ENCODE assay signal across 20 cellular contexts in the genomic region with DNA sequence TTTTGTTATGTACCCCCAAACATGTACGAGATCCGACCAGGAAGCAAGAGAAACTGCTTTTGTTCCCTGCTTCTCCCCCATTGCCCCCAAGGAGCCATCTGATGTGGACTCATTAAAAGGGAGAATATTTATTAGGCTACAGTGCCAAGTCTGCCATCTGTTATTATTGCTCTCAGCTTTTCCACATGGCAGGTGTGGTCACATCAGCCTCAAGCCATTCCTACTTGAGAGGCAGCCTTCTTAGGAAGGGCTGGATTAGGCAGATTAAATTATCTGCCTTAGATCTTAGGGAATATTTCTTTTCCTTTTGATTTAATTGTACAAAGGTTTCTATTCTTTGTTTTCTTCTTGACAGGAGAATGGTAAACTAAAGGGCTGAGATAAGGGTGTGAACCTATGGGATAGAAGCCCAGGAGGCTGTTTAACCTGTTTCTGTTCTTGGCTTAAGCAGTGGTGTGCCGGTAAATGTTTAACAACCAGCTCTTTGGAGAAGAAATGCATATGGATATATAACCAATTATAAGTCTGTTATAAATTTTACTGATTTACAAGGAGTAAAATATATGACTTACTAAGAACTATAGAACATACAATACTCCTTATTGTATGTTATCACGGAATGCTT.
DNase-seq lines count a peak whose midpoint lies in the region; ATAC-seq, FAIRE-seq and TF ChIP-seq lines count a peak whose summit lies in the region.
"Had no signal": no experiment of that assay in that cellular context is flagged by ENCODE, and none has a peak within 500 bp of the region (broad histone marks: within the 10 kb centered on the region; RNA-seq: fewer than 3 reads in every experiment).

No MANE protein-coding gene starts in this region.

- no peak overlapping the region for H3K4me3 Mint-ChIP-seq in Caco-2 (ENCODE audit: unreplicated experiment)
- no peak overlapping the region for H3K4me3 Mint-ChIP-seq in nephron
- H3K4me3 Mint-ChIP-seq: activated CD4-positive, alpha-beta T cell treated with anti-CD3 and anti-CD28 coated beads, Interleukin-2, amount 10 ng/mL, durations not matched to agents 7 days and 5 days; activated T-cell treated with anti-CD3 and anti-CD28 coated beads, Interleukin-2, amount 50 U/mL, for 24 hours; naive thymus-derived CD4-positive, alpha-beta T cell; stimulated activated memory B cell treated with anti-CD40 and anti-IgM and Interleukin-4, amounts not matched to agents 10 μg/mL and 1 μg/mL and 100 μg/mL, for 72 hours had no signal

- peak; percentile 42 to 64 for DNase-seq in Caco-2
- peak; percentile 60 for DNase-seq in NCI-H1694 (lab: John Stamatoyannopoulos, UW)
- peak; percentile 49 for DNase-seq in bronchial epithelial cell (ENCODE audit: low read depth)
- DNase-seq in SHP77 (lab: John Stamatoyannopoulos, UW): no peak
- no peak for DNase-seq in spleen
- DNase-seq in iPS-NIHi11 (ENCODE audit: low spot score): no peak
- DNase-seq: activated CD4-positive, alpha-beta T cell treated with anti-CD3 and anti-CD28 coated beads, Interleukin-2, amount 10 ng/mL, durations not matched to agents 7 days and 5 days; activated T-cell treated with anti-CD3 and anti-CD28 coated beads, Interleukin-2, amount 50 U/mL, for 24 hours; DMS79; head of caudate nucleus; naive thymus-derived CD4-positive, alpha-beta T cell; NCI-H1436; NCI-H526; right cardiac atrium; SHP77 treated with DMSO at 0.1 percent for 48 hours; T-helper 9 cell had no signal

- H3K4me1 ChIP-seq in Caco-2 (peaks cover 33% of the 10 kb centered on the region), spleen (peaks cover 5 to 17% (median 14%) of the 10 kb centered on the region in 6 donors)

- no peaks in the 10 kb centered on the region for H3K9me3 Mint-ChIP-seq in Caco-2 (ENCODE audit: unreplicated experiment)
- H3K9me3 Mint-ChIP-seq in nephron: no peaks in the 10 kb centered on the region
- H3K9me3 Mint-ChIP-seq: activated CD4-positive, alpha-beta T cell treated with anti-CD3 and anti-CD28 coated beads, Interleukin-2, amount 10 ng/mL, durations not matched to agents 7 days and 5 days; activated T-cell treated with anti-CD3 and anti-CD28 coated beads, Interleukin-2, amount 50 U/mL, for 24 hours; naive thymus-derived CD4-positive, alpha-beta T cell; stimulated activated memory B cell treated with anti-CD40 and anti-IgM and Interleukin-4, amounts not matched to agents 10 μg/mL and 1 μg/mL and 100 μg/mL, for 72 hours had no signal

- H3K27me3 ChIP-seq in Caco-2 (replicated peaks; ENCODE audit: control insufficient read depth, insufficient read depth, low read length): no peaks in the 10 kb centered on the region
- no peaks in the 10 kb centered on the region for H3K27me3 ChIP-seq in bronchial epithelial cell (ENCODE audit: control insufficient read depth, insufficient read depth, low read length)
- no peaks in the 10 kb centered on the region for H3K27me3 ChIP-seq in spleen (replicated peaks in 1 of 7)

- H3K4me1 Mint-ChIP-seq in Caco-2 (ENCODE audit: low read depth, unreplicated experiment): peaks cover 19% of the 10 kb centered on the region
- H3K4me1 Mint-ChIP-seq in nephron: peaks cover 17% of the 10 kb centered on the region

- no peak for FAIRE-seq in bronchial epithelial cell (lab: Jason Lieb, UNC)

- TF ChIP-seq CTCF in Caco-2 (IDR thresholded peaks at IDR 0.05; ENCODE audit: insufficient read depth in 1 of 2, low read depth in 1 of 2, low read length in 1 of 2, severe bottlenecking in 1 of 2, unreplicated experiment in 1 of 2) (no peak), bronchial epithelial cell (IDR thresholded peaks at IDR 0.05; ENCODE audit: insufficient read depth, low read length, severe bottlenecking) (no peak), nephron (IDR thresholded peaks at IDR 0.05; ENCODE audit: unreplicated experiment in 3 of 3) (no peak), spleen (IDR thresholded peaks at IDR 0.05 in 8 of 11, conservative IDR thresholded peaks at IDR 0.05 in 3 of 11) (no peak)

- H3K27me3 Mint-ChIP-seq in Caco-2 (ENCODE audit: insufficient read depth, unreplicated experiment) (no peaks in the 10 kb centered on the region), nephron (ENCODE audit: low read depth) (no peaks in the 10 kb centered on the region)
- H3K27me3 Mint-ChIP-seq: activated T-cell treated with anti-CD3 and anti-CD28 coated beads, Interleukin-2, amount 50 U/mL, for 24 hours; stimulated activated memory B cell treated with anti-CD40 and anti-IgM and Interleukin-4, amounts not matched to agents 10 μg/mL and 1 μg/mL and 100 μg/mL, for 72 hours had no signal

- H3K27ac Mint-ChIP-seq in Caco-2 (ENCODE audit: unreplicated experiment): no peak overlapping the region
- peak overlapping the region; percentile 73 to 85 (median 81) for H3K27ac Mint-ChIP-seq in nephron
- H3K27ac Mint-ChIP-seq: activated CD4-positive, alpha-beta T cell treated with anti-CD3 and anti-CD28 coated beads, Interleukin-2, amount 10 ng/mL, durations not matched to agents 7 days and 5 days; activated T-cell treated with anti-CD3 and anti-CD28 coated beads, Interleukin-2, amount 50 U/mL, for 24 hours; naive thymus-derived CD4-positive, alpha-beta T cell had no signal

- WGBS in spleen, 5 donors: 96 to 98% (median 97%) methylated on average over 4 of the region's 4 CpGs

- no peak overlapping the region for H3K27ac ChIP-seq in spleen
- H3K27ac ChIP-seq: KMS-11 had no signal

- H3K36me3 ChIP-seq in Caco-2 (ENCODE audit: control insufficient read depth, insufficient read depth, low read length): no peaks in the 10 kb centered on the region
- no peaks in the 10 kb centered on the region for H3K36me3 ChIP-seq in bronchial epithelial cell (ENCODE audit: control insufficient read depth, insufficient read depth, low read length)
- H3K36me3 ChIP-seq in spleen: no peaks in the 10 kb centered on the region

- no TSS peak for BruUV-seq in Caco-2 (replicated peaks; lab: Mats Ljungman, UMichigan)

- no peak for ATAC-seq in GM21528 (IDR thresholded peaks at IDR 0.05; ENCODE audit: low FRiP score, unreplicated experiment)
- ATAC-seq: naive thymus-derived CD4-positive, alpha-beta T cell; right cardiac atrium; stimulated activated memory B cell treated with anti-CD40 and anti-IgM and Interleukin-4, amounts not matched to agents 10 μg/mL and 1 μg/mL and 100 μg/mL, for 72 hours had no signal

- POLR2A ChIA-PET in Caco-2 (lab: Charles Lee): no interaction called here

- H3K9me3 ChIP-seq in Caco-2: no peaks in the 10 kb centered on the region
- no peaks in the 10 kb centered on the region for H3K9me3 ChIP-seq in spleen

- intact Hi-C loops in Caco-2 (cut with micrococcal nuclease; ENCODE audit: unreplicated experiment): loop anchor here (2.0 kb wide), 1 partner anchor 74 kb away; no protein-coding TSS in a partner anchor
- intact Hi-C loops in spleen (cut with DNase I; ENCODE audit: low total_unique reads): no loop called here

- no peak for TF ChIP-seq POLR2A in spleen (IDR thresholded peaks at IDR 0.05)

- H3K4me3 ChIP-seq in Caco-2 (ENCODE audit: low read depth, low read length) (no peak overlapping the region), bronchial epithelial cell (ENCODE audit: low read depth, low read length) (no peak overlapping the region), spleen (no peak overlapping the region)

- CTCF ChIA-PET in Caco-2 (lab: Charles Lee): interaction anchor here (0.6 kb wide), 1 partner anchor 237 kb away, joined by 3 read pairs; no protein-coding TSS in a partner anchor

- H3K36me3 Mint-ChIP-seq in Caco-2 (ENCODE audit: insufficient read depth, unreplicated experiment) (no peaks in the 10 kb centered on the region), nephron (ENCODE audit: low read depth) (no peaks in the 10 kb centered on the region)
- H3K36me3 Mint-ChIP-seq: stimulated activated memory B cell treated with anti-CD40 and anti-IgM and Interleukin-4, amounts not matched to agents 10 μg/mL and 1 μg/mL and 100 μg/mL, for 72 hours had no signal

Comparison
In these comparisons a context has a peak if more than half of its experiments do, and no peak if none do; other contexts are left out.
1. DNase-seq: peak in Caco-2 (2 of 2), NCI-H1694 (single experiment) and bronchial epithelial cell (single experiment); none in SHP77 (0 of 2), spleen (single experiment) and iPS-NIHi11 (single experiment).